Comparison of ENCODE assay signal across 8 cellular contexts in the genomic region with DNA sequence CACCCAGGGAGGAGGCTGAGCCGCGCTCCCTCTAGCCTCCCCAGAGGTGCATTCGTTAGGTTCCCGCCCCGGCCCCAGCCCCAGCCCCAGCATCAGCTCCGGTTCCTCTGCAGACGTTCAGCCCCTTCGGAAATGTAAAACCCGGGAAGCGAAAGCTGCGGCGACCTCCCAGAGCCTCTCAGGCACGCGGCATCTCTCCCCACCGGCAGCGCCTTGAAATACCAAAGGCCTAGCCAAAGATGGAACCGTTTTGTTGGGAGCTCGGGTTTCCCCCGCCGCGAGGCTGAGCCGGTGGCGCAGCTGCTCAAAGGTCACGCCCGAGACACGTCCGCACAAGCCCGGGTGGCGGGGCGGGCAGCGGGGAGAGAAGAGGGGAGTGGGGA.
DNase-seq lines count a peak whose midpoint lies in the region; ATAC-seq and TF ChIP-seq lines count a peak whose summit lies in the region.

No MANE protein-coding gene starts in this region.

- peak overlapping the region in 4 of 5 donors; percentile 38 to 64 (median 62) for H3K4me3 Mint-ChIP-seq in immature natural killer cell

- no peak for TF ChIP-seq POLR2A in spleen (IDR thresholded peaks at IDR 0.05)

- no peak overlapping the region for H3K4me3 ChIP-seq in astrocyte of the cerebellum (ENCODE audit: low read depth, low read length)
- peak overlapping the region in 7 of 8 donors; percentile 8 to 64 (median 21) for H3K4me3 ChIP-seq in spleen

- peaks cover 0 to 15% (median 6%) of the 10 kb centered on the region in 3 donors for H3K27me3 Mint-ChIP-seq in immature natural killer cell (ENCODE audit: low read depth in 3 of 3)

- no peaks in the 10 kb centered on the region for H3K9me3 Mint-ChIP-seq in immature natural killer cell

- DNase-seq in GM10266 (ENCODE audit: extremely low spot score) = peak; percentile 67
- peak; percentile 82 for DNase-seq in NCI-H748 (lab: John Stamatoyannopoulos, UW; ENCODE audit: unreplicated experiment)
- peak; percentile 63 for DNase-seq in astrocyte of the cerebellum (ENCODE audit: low read depth)
- no peak for DNase-seq in immature natural killer cell
- DNase-seq in spleen = peak; percentile 86

- in situ Hi-C loops in astrocyte of the cerebellum (cut with HindIII; ENCODE audit: low sequenced_read_pairs) = no loop called here

- no peaks in the 10 kb centered on the region for H3K9me3 ChIP-seq in spleen

- no peaks in the 10 kb centered on the region for H3K36me3 Mint-ChIP-seq in immature natural killer cell

- H3K27ac Mint-ChIP-seq in immature natural killer cell = no peak overlapping the region

- 1 to 6% (median 2%) methylated on average over 16 to 31 of the region's 31 CpGs for WGBS in spleen, 5 donors

- peak overlapping the region in 1 of 8 donors; percentile 24 for H3K27ac ChIP-seq in spleen

- peaks cover 7% of the 10 kb centered on the region in 2 donors for H3K4me1 Mint-ChIP-seq in immature natural killer cell

- intact Hi-C loops in spleen (cut with DNase I; ENCODE audit: low total_unique reads) = no loop called here

- peak; percentile 72 for ATAC-seq in HG02610 (IDR thresholded peaks at IDR 0.05; ENCODE audit: unreplicated experiment)
- no peak for ATAC-seq in HG02981 (IDR thresholded peaks at IDR 0.05; ENCODE audit: unreplicated experiment)
- no peak for ATAC-seq in HG02973 (IDR thresholded peaks at IDR 0.05; ENCODE audit: unreplicated experiment)

- peaks cover 0 to 19% (median 0%) of the 10 kb centered on the region in 7 donors for H3K27me3 ChIP-seq in spleen (replicated peaks in 1 of 7)

- H3K4me1 ChIP-seq in spleen = peaks cover 4 to 18% (median 13%) of the 10 kb centered on the region in 6 donors

- no peaks in the 10 kb centered on the region for H3K36me3 ChIP-seq in spleen

- TF ChIP-seq CTCF in GM10266 (IDR thresholded peaks at IDR 0.05; ENCODE audit: control insufficient read depth, insufficient read depth, low read depth, missing control alignments) (no peak), astrocyte of the cerebellum (IDR thresholded peaks at IDR 0.05; ENCODE audit: low read depth, low read length, missing control alignments) (no peak), spleen (IDR thresholded peaks at IDR 0.05 in 8 of 11, conservative IDR thresholded peaks at IDR 0.05 in 3 of 11) (no peak)

Comparison
In these comparisons a context has a peak if more than half of its experiments do, and no peak if none do; other contexts are left out.
1. DNase-seq: peak in GM10266 (single experiment), NCI-H748 (single experiment), astrocyte of the cerebellum (single experiment) and spleen (single experiment); none in immature natural killer cell (0 of 3).